Comparison of ENCODE assay signal across 8 cellular contexts in the genomic region with DNA sequence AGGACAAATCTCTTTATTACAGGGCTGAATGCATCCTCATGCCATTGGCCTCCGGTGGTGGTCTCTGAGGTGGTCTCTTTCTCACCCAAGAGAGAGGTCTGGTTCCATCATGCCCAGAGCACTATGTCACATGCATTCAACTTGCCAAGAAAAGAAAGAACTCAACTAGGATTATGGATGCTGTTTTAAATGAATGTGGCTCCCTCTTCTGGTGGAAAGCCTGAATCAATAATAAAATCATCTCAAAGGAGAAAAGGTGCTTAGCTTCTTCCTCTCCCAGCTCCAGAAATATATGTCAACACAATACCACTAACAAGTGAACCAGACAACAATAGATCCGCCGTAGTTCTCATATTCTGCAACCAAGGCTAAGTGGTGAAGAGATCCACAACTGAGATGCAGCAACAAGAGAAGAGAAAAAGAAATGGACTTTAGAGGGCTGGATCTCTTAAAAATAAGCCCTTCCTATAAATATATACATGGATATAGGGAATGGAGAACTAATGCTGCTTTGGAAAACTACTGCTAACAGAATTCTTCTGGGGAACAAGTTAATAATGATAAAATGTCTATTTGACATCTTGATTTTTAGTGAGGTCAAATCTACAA.
DNase-seq lines count a peak whose midpoint lies in the region; ATAC-seq, FAIRE-seq and TF ChIP-seq lines count a peak whose summit lies in the region.

No MANE protein-coding gene starts in this region.

- H3K27ac ChIP-seq in SJSA1, result no peak overlapping the region

- no peak overlapping the region for H3K4me3 ChIP-seq in SJSA1

- 0 out of 2 replicates have a peak, but pooled peaks cover 7% of the 10 kb centered on the region for H3K4me1 ChIP-seq in SJSA1 (replicated peaks)

- TF ChIP-seq POLR2A in GM12891 (IDR thresholded peaks at IDR 0.05; ENCODE audit: low read depth, low read length), result no peak

- no peaks in the 10 kb centered on the region for H3K36me3 ChIP-seq in SJSA1

- FAIRE-seq in GM12891 (lab: Jason Lieb, UNC), result peak; percentile 62

- DNase-seq in A172 (ENCODE audit: low spot score), result peak; percentile 72
- DNase-seq in GM12891 (ENCODE audit: insufficient read length, low spot score), result peak; percentile 5
- peak; percentile 64 for DNase-seq in NAMALWA (ENCODE audit: low spot score)
- DNase-seq in SJSA1 (ENCODE audit: low read depth in 1 of 2, low spot score in 2 of 2), result peak; percentile 41 to 76
- DNase-seq in fibroblast of the conjunctiva (ENCODE audit: low read depth), result peak; percentile 47
- peak; percentile 74 for DNase-seq in retina
- DNase-seq in activated naive CD4-positive, alpha-beta T cell treated with anti-CD3 and anti-CD28 coated beads, Interleukin-2, amount 50 U/mL, for 16 hours, result no peak

- H3K27me3 ChIP-seq in SJSA1 (replicated peaks), result no peaks in the 10 kb centered on the region

- H3K9me3 ChIP-seq in SJSA1 (replicated peaks), result no peaks in the 10 kb centered on the region

- ATAC-seq in GM21786 (IDR thresholded peaks at IDR 0.05; ENCODE audit: unreplicated experiment), result no peak

TF ChIP-seq in GM12891, 5 proteins besides CTCF, POLR2A, EP300 and RAD21:
- TF ChIP-seq POU2F2 (IDR thresholded peaks at IDR 0.05; ENCODE audit: low read depth, low read length) (no peak), POLR2AphosphoS5 (IDR thresholded peaks at IDR 0.05; ENCODE audit: low read depth, low read length) (no peak), SPI1 (IDR thresholded peaks at IDR 0.05; ENCODE audit: low read depth, low read length) (no peak), PAX5 (IDR thresholded peaks at IDR 0.05; ENCODE audit: insufficient read depth, low read length, severe bottlenecking) (no peak), TAF1 (IDR thresholded peaks at IDR 0.05; ENCODE audit: low read depth, low read length) (no peak)
TF ChIP-seq in GM12891: peak in this region for 0.
